28 cellular contexts compared by ENCODE assay signal in genomic region chr12:81809113-81809777, GRCh38. TPM values are rescaled to one million over a fixed set of nuclear protein-coding genes. Genes with fewer than 3 reads are reported as not detected.
"Had no signal": no experiment of that assay in that cellular context is flagged by ENCODE, and none has a peak within 500 bp of the region (broad histone marks: within the 10 kb centered on the region; RNA-seq: fewer than 3 reads in every experiment).

No MANE protein-coding gene starts in this region.

- DNase-seq: activated B cell treated with CpG ODN at 0.5 μM for 24 hours; activated CD4-positive, alpha-beta memory T cell treated with anti-CD3 and anti-CD28 coated beads, Interleukin-2, amount 10 ng/mL, durations not matched to agents 7 days and 5 days; activated CD4-positive, alpha-beta T cell treated with anti-CD3 and anti-CD28 coated beads for 4 hours; activated naive CD4-positive, alpha-beta T cell; adrenal gland; caudate nucleus; effector CD4-positive, alpha-beta T cell; heart right ventricle; islet precursor cell; left colon; nucleus accumbens; posterior cingulate gyrus; small intestine; stimulated activated CD4-positive, alpha-beta T cell treated with anti-CD3 and anti-CD28 coated beads, Interleukin-2, amount 100 ng/mL, for 24 hours; stimulated activated naive B cell treated with anti-CD40 and anti-IgM and Interleukin-4, amounts not matched to agents 10 μg/mL and 1 μg/mL and 100 μg/mL, for 72 hours; SW 1271; T-helper 17 cell; thyroid gland; uterus had no signal

- H3K4me3 ChIP-seq: adrenal gland, heart right ventricle, thyroid gland, uterus had no signal

- H3K36me3 Mint-ChIP-seq: memory B cell; stimulated activated naive B cell treated with anti-CD40 and anti-IgM and Interleukin-4, amounts not matched to agents 10 μg/mL and 1 μg/mL and 100 μg/mL, for 72 hours had no signal

- FAIRE-seq: endometrium, small intestine had no signal

- H3K27ac Mint-ChIP-seq: activated B cell treated with CpG ODN at 0.5 μM for 24 hours; activated CD4-positive, alpha-beta memory T cell treated with anti-CD3 and anti-CD28 coated beads, Interleukin-2, amount 10 ng/mL, durations not matched to agents 7 days and 5 days; activated T-helper 2 cell treated with anti-CD3 and anti-CD28 coated beads, Interferon-gamma antibody, Interleukin-2, Interleukin-4, amounts not matched to agents 10 μg/mL and 5 μg/mL and 100 μg/mL, durations not matched to agents 14 hours and 24 hours and 36 hours; dendritic cell treated with granulocyte-macrophage colony-stimulating factor and Interleukin-4, amounts not matched to agents 40 ng/mL and 50 ng/mL, for 4 days; memory B cell; stimulated activated naive B cell treated with anti-CD40 and anti-IgM and Interleukin-4, amounts not matched to agents 10 μg/mL and 1 μg/mL and 100 μg/mL, for 72 hours; T-helper 17 cell had no signal

- H3K27me3 ChIP-seq: adrenal gland, ascending aorta, brain microvascular endothelial cell, thyroid gland, uterus had no signal

- ATAC-seq: left colon, T-helper 17 cell had no signal

- H3K9me3 ChIP-seq: adrenal gland, thyroid gland, uterus had no signal

- H3K36me3 ChIP-seq: adrenal gland, ascending aorta, brain microvascular endothelial cell, heart right ventricle, thyroid gland, uterus had no signal

- H3K9me3 Mint-ChIP-seq: memory B cell had no signal

- H3K4me3 Mint-ChIP-seq: activated B cell treated with CpG ODN at 0.5 μM for 24 hours; activated CD4-positive, alpha-beta memory T cell treated with anti-CD3 and anti-CD28 coated beads, Interleukin-2, amount 10 ng/mL, durations not matched to agents 7 days and 5 days; dendritic cell treated with granulocyte-macrophage colony-stimulating factor and Interleukin-4, amounts not matched to agents 40 ng/mL and 50 ng/mL, for 4 days; memory B cell; nephron; stimulated activated naive B cell treated with anti-CD40 and anti-IgM and Interleukin-4, amounts not matched to agents 10 μg/mL and 1 μg/mL and 100 μg/mL, for 72 hours; T-helper 17 cell had no signal

- H3K4me1 ChIP-seq: thyroid gland, uterus had no signal

- H3K4me1 Mint-ChIP-seq: activated B cell treated with CpG ODN at 0.5 μM for 24 hours, nephron, T-helper 17 cell had no signal

- H3K27ac ChIP-seq: adrenal gland, brain microvascular endothelial cell, thyroid gland, uterus had no signal

- H3K27me3 Mint-ChIP-seq: activated B cell treated with CpG ODN at 0.5 μM for 24 hours; activated CD4-positive, alpha-beta memory T cell treated with anti-CD3 and anti-CD28 coated beads, Interleukin-2, amount 10 ng/mL, durations not matched to agents 7 days and 5 days; memory B cell; stimulated activated naive B cell treated with anti-CD40 and anti-IgM and Interleukin-4, amounts not matched to agents 10 μg/mL and 1 μg/mL and 100 μg/mL, for 72 hours; T-helper 17 cell had no signal

RNA-seq across cellular contexts. Expression of gene PPFIA2, which starts 50.1 kb away (rescaled TPM):
- total RNA-seq: activated B cell treated with CpG ODN at 0.5 μM for 24 hours; activated CD4-positive, alpha-beta memory T cell treated with anti-CD3 and anti-CD28 coated beads, Interleukin-2, amount 10 ng/mL, durations not matched to agents 7 days and 5 days; activated T-helper 2 cell treated with anti-CD3 and anti-CD28 coated beads, Interferon-gamma antibody, Interleukin-2, Interleukin-4, amounts not matched to agents 10 μg/mL and 5 μg/mL and 100 μg/mL, durations not matched to agents 14 hours and 24 hours and 36 hours; mononuclear cell; myocyte; T-helper 17 cell had no signal
